In the genomic region with DNA sequence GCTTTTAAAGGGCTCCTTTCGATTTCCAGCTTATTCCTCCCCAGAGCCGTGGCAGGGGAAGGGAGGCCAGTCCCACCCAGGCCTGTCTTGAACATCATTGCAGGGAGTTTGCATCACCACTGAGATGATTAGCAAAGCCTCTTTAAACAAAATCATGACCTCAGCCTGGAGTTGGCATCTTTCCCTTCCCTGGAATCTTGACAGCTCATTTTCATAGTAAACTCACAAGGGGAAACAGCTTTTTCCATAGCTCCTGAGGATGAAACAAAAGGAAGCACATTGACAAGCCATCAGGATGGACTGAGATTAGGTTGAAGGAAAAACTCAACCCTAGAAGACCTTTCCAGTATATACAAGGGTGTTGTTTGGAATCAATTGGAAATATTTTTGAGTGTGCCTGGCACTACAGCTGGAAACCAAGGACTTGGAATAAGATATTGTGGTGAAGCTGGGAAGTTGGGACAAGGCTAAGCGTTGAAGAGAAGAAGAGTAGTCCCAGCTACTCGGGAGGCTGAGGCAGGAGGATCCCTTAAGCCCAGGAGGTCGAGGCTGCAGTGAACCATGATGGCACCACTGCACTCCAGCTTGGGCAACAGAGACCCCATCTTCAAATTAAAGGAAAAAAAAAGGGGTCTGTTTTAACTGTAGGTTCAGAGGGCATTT, we compare ENCODE assay signal across 9 cellular contexts. TPM values are rescaled to one million over a fixed set of nuclear protein-coding genes. Genes with fewer than 3 reads are reported as not detected.
A peak's percentile ranks its signal among the peaks of the same experiment; 100 is the strongest.
DNase-seq lines count a peak whose midpoint lies in the region; ATAC-seq and TF ChIP-seq lines count a peak whose summit lies in the region.
"Had no signal": no experiment of that assay in that cellular context is flagged by ENCODE, and none has a peak within 500 bp of the region (broad histone marks: within the 10 kb centered on the region; RNA-seq: fewer than 3 reads in every experiment).

No MANE protein-coding gene starts in this region.

- H3K4me3 ChIP-seq in fibroblast of the aortic adventitia (ENCODE audit: low read depth, low read length) = no peak overlapping the region

- peak; percentile 91 for DNase-seq in AG08396 (ENCODE audit: low spot score)
- peak; percentile 96 for DNase-seq in RPMI7951 (ENCODE audit: low read depth)
- peak; percentile 100 for DNase-seq in fibroblast of the aortic adventitia (ENCODE audit: low read depth)
- peak; percentile 38 for DNase-seq in omental fat pad (ENCODE audit: low spot score)
- DNase-seq in NCI-H1694 treated with DMSO at 0.1 percent for 48 hours (lab: John Stamatoyannopoulos, UW) = no peak
- DNase-seq in stimulated activated CD4-positive, alpha-beta T cell treated with anti-CD3 and anti-CD28 coated beads, Interleukin-12 subunit alpha, Interleukin-12 subunit beta, amount 100 ng/mL, for 4 hours = no peak
- DNase-seq in activated effector memory CD4-positive, alpha-beta T cell treated with anti-CD3 and anti-CD28 coated beads, Interleukin-2, amount 50 U/mL, for 16 hours = no peak
- DNase-seq: GDM1 had no signal

- ATAC-seq in omental fat pad (ENCODE audit: low FRiP score) = peak; percentile 71
- no peak for ATAC-seq in HG02973 (IDR thresholded peaks at IDR 0.05; ENCODE audit: unreplicated experiment)

- no peak for TF ChIP-seq CTCF in fibroblast of the aortic adventitia (IDR thresholded peaks at IDR 0.05; ENCODE audit: insufficient read depth, low read length)
- no peak for TF ChIP-seq CTCF in omental fat pad (IDR thresholded peaks at IDR 0.05)

RNA-seq across cellular contexts. Expression of a gene that starts 3.1 kb away (rescaled TPM):
- 64.3 and 72.7 TPM in 2 replicates for total RNA-seq in RPMI7951 (2014; rRNA removed; shearing (Covaris generic))
- 55.9 and 68.1 TPM in 2 replicates for total RNA-seq in fibroblast of the aortic adventitia (ENCODE audit: low replicate concordance)
- 100 to 1,000 TPM in 1 of 4 donors, 10 to 100 TPM in 3; 56.6 to 105 (median 76.3) TPM for total RNA-seq in omental fat pad

RNA-seq across cellular contexts. Expression of a gene that starts 35.2 kb away (rescaled TPM):
- 8.4 and 9.0 TPM in 2 replicates for total RNA-seq in RPMI7951 (2014; rRNA removed; shearing (Covaris generic))
- total RNA-seq in fibroblast of the aortic adventitia (ENCODE audit: low replicate concordance) (2.3 and 7.9 TPM in 2 replicates), omental fat pad (1 to 10 TPM in 2 of 4 donors, under 1 TPM in 2; 0.48 to 3.5 (median 1.1) TPM)

RNA-seq across cellular contexts. Expression of a gene that starts 35.6 kb away (rescaled TPM):
- total RNA-seq in RPMI7951 (2014; rRNA removed; shearing (Covaris generic)) = 12.5 and 14.5 TPM in 2 replicates
- total RNA-seq in fibroblast of the aortic adventitia (ENCODE audit: low replicate concordance) (12.0 and 25.2 TPM in 2 replicates), omental fat pad (1 to 10 TPM; 2.5 to 7.1 (median 5.0) TPM)

Comparison
In these comparisons a context has a peak if more than half of its experiments do, and no peak if none do; other contexts are left out.
1. DNase-seq: peak in AG08396 (single experiment), RPMI7951 (single experiment), fibroblast of the aortic adventitia (single experiment) and omental fat pad (single experiment); none in NCI-H1694 treated with DMSO at 0.1 percent for 48 hours (single experiment), stimulated activated CD4-positive, alpha-beta T cell treated with anti-CD3 and anti-CD28 coated beads, Interleukin-12 subunit alpha, Interleukin-12 subunit beta, amount 100 ng/mL, for 4 hours (single experiment) and activated effector memory CD4-positive, alpha-beta T cell treated with anti-CD3 and anti-CD28 coated beads, Interleukin-2, amount 50 U/mL, for 16 hours (single experiment).